In genomic region chr9:76637426-76637825, GRCh38 we compare ENCODE assay signal across 14 cellular contexts.
"Had no signal": no experiment of that assay in that cellular context is flagged by ENCODE, and none has a peak within 500 bp of the region (broad histone marks: within the 10 kb centered on the region; RNA-seq: fewer than 3 reads in every experiment).

No MANE protein-coding gene starts in this region.

- H3K4me3 ChIP-seq: heart left ventricle, left lung, ovary, testis had no signal

- H3K9me3 ChIP-seq: heart left ventricle, left lung, ovary, testis had no signal

- H3K4me1 ChIP-seq: testis had no signal

- H3K27me3 ChIP-seq: heart left ventricle, left lung, ovary, testis had no signal

- H3K36me3 ChIP-seq: left lung, ovary had no signal

- DNase-seq: activated CD4-positive, alpha-beta memory T cell treated with anti-CD3 and anti-CD28 coated beads, Interleukin-2, amount 10 ng/mL, durations not matched to agents 7 days and 5 days; activated gamma-delta T cell; activated naive CD8-positive, alpha-beta T cell treated with anti-CD3 and anti-CD28 coated beads, Interleukin-2, amount 50 U/mL, for 24 hours; activated T-cell treated with anti-CD3 and anti-CD28 coated beads, Interleukin-2, amount 50 U/mL, for 48 hours; heart left ventricle; left lung; mesenchymal stem cell; ovary; stimulated activated CD4-positive, alpha-beta T cell treated with anti-CD3 and anti-CD28 coated beads, Interleukin-15, amount 100 ng/mL, for 24 hours; stimulated activated CD4-positive, alpha-beta T cell treated with anti-CD3 and anti-CD28 coated beads, Interleukin-4, amount 100 ng/mL, for 24 hours; testis had no signal

- H3K27me3 Mint-ChIP-seq: activated CD4-positive, alpha-beta memory T cell treated with anti-CD3 and anti-CD28 coated beads, Interleukin-2, amount 10 ng/mL, durations not matched to agents 7 days and 5 days; activated naive CD8-positive, alpha-beta T cell treated with anti-CD3 and anti-CD28 coated beads, Interleukin-2, amount 50 U/mL, for 24 hours; stimulated activated naive CD8-positive, alpha-beta T cell treated with anti-CD3 and anti-CD28 coated beads, Interleukin-15, Interleukin-2, amounts not matched to agents 100 ng/mL and 50 ng/mL, for 24 hours had no signal

- H3K4me3 Mint-ChIP-seq: activated CD4-positive, alpha-beta memory T cell treated with anti-CD3 and anti-CD28 coated beads, Interleukin-2, amount 10 ng/mL, durations not matched to agents 7 days and 5 days; activated naive CD8-positive, alpha-beta T cell treated with anti-CD3 and anti-CD28 coated beads, Interleukin-2, amount 50 U/mL, for 24 hours; stimulated activated naive CD8-positive, alpha-beta T cell treated with anti-CD3 and anti-CD28 coated beads, Interleukin-15, Interleukin-2, amounts not matched to agents 100 ng/mL and 50 ng/mL, for 24 hours; T-helper 2 cell treated with Interferon-gamma antibody and Interleukin-4, amounts not matched to agents 5 μg/mL and 100 μg/mL, for 36 hours had no signal

- ATAC-seq: activated naive CD8-positive, alpha-beta T cell treated with anti-CD3 and anti-CD28 coated beads, Interleukin-2, amount 50 U/mL, for 24 hours; left lung had no signal

- H3K9me3 Mint-ChIP-seq: activated CD4-positive, alpha-beta memory T cell treated with anti-CD3 and anti-CD28 coated beads, Interleukin-2, amount 10 ng/mL, durations not matched to agents 7 days and 5 days; activated naive CD8-positive, alpha-beta T cell treated with anti-CD3 and anti-CD28 coated beads, Interleukin-2, amount 50 U/mL, for 24 hours; stimulated activated naive CD8-positive, alpha-beta T cell treated with anti-CD3 and anti-CD28 coated beads, Interleukin-15, Interleukin-2, amounts not matched to agents 100 ng/mL and 50 ng/mL, for 24 hours; T-helper 2 cell treated with Interferon-gamma antibody and Interleukin-4, amounts not matched to agents 5 μg/mL and 100 μg/mL, for 36 hours had no signal

- H3K27ac ChIP-seq: heart left ventricle, left lung, ovary, testis, VCaP had no signal

- H3K27ac Mint-ChIP-seq: activated CD4-positive, alpha-beta memory T cell treated with anti-CD3 and anti-CD28 coated beads, Interleukin-2, amount 10 ng/mL, durations not matched to agents 7 days and 5 days; activated naive CD8-positive, alpha-beta T cell treated with anti-CD3 and anti-CD28 coated beads, Interleukin-2, amount 50 U/mL, for 24 hours; stimulated activated naive CD8-positive, alpha-beta T cell treated with anti-CD3 and anti-CD28 coated beads, Interleukin-15, Interleukin-2, amounts not matched to agents 100 ng/mL and 50 ng/mL, for 24 hours; T-helper 2 cell treated with Interferon-gamma antibody and Interleukin-4, amounts not matched to agents 5 μg/mL and 100 μg/mL, for 36 hours had no signal
